ENCODE assay signal across 1 cellular context in genomic region chr6:100464162-100464851, GRCh38.
TF ChIP-seq lines count a peak whose summit lies in the region.

No MANE protein-coding gene starts in this region.

TF ChIP-seq in GM23338, 12 proteins besides CTCF, POLR2A, EP300 and RAD21:
- TF ChIP-seq ZNF462 (CRISPR knock-in tag; IDR thresholded peaks at IDR 0.05): no peak
- TF ChIP-seq JUNB (IDR thresholded peaks at IDR 0.05; ENCODE audit: unreplicated experiment): no peak
- TF ChIP-seq, protein P1, sequence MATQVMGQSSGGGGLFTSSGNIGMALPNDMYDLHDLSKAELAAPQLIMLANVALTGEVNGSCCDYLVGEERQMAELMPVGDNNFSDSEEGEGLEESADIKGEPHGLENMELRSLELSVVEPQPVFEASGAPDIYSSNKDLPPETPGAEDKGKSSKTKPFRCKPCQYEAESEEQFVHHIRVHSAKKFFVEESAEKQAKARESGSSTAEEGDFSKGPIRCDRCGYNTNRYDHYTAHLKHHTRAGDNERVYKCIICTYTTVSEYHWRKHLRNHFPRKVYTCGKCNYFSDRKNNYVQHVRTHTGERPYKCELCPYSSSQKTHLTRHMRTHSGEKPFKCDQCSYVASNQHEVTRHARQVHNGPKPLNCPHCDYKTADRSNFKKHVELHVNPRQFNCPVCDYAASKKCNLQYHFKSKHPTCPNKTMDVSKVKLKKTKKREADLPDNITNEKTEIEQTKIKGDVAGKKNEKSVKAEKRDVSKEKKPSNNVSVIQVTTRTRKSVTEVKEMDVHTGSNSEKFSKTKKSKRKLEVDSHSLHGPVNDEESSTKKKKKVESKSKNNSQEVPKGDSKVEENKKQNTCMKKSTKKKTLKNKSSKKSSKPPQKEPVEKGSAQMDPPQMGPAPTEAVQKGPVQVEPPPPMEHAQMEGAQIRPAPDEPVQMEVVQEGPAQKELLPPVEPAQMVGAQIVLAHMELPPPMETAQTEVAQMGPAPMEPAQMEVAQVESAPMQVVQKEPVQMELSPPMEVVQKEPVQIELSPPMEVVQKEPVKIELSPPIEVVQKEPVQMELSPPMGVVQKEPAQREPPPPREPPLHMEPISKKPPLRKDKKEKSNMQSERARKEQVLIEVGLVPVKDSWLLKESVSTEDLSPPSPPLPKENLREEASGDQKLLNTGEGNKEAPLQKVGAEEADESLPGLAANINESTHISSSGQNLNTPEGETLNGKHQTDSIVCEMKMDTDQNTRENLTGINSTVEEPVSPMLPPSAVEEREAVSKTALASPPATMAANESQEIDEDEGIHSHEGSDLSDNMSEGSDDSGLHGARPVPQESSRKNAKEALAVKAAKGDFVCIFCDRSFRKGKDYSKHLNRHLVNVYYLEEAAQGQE (IDR thresholded peaks at IDR 0.05; ENCODE audit: unreplicated experiment): no peak
- TF ChIP-seq POLR2AphosphoS5 (IDR thresholded peaks at IDR 0.05; ENCODE audit: low read depth): no peak
- peak; percentile 80 for TF ChIP-seq EZH2phosphoT487 (IDR thresholded peaks at IDR 0.05; ENCODE audit: unreplicated experiment)
- no peak for TF ChIP-seq ZNF114 (CRISPR knock-in tag; IDR thresholded peaks at IDR 0.05)
- peak; percentile 77 for TF ChIP-seq EZH2 (IDR thresholded peaks at IDR 0.05; ENCODE audit: low read depth, unreplicated experiment)
- TF ChIP-seq, protein P2, sequence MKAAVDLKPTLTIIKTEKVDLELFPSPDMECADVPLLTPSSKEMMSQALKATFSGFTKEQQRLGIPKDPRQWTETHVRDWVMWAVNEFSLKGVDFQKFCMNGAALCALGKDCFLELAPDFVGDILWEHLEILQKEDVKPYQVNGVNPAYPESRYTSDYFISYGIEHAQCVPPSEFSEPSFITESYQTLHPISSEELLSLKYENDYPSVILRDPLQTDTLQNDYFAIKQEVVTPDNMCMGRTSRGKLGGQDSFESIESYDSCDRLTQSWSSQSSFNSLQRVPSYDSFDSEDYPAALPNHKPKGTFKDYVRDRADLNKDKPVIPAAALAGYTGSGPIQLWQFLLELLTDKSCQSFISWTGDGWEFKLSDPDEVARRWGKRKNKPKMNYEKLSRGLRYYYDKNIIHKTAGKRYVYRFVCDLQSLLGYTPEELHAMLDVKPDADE (IDR thresholded peaks at IDR 0.05): no peak
